1 cellular context compared by ENCODE assay signal in the genomic region with DNA sequence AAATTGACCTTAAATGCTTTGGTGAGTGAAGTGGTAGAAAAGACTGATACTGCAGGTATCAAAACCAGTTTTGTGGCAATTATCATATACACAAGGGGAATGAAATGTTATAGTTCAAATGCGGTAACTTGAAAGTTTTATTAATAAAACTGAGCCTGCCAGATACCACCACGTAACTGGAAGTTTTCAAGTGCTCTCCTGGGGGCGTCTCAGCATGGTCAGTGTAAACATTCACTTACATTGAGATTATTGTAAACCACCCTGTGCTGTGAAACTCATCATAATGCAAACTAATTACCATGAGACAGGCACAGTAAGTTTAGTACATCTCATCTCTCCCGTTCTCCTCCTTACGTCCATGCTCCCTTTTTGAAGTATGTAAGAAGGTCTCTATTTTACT.
TF ChIP-seq lines count a peak whose summit lies in the region.

No MANE protein-coding gene starts in this region.

TF ChIP-seq in GM23338, 12 proteins besides CTCF, POLR2A, EP300 and RAD21 (continued from another document):
- TF ChIP-seq, protein P1, sequence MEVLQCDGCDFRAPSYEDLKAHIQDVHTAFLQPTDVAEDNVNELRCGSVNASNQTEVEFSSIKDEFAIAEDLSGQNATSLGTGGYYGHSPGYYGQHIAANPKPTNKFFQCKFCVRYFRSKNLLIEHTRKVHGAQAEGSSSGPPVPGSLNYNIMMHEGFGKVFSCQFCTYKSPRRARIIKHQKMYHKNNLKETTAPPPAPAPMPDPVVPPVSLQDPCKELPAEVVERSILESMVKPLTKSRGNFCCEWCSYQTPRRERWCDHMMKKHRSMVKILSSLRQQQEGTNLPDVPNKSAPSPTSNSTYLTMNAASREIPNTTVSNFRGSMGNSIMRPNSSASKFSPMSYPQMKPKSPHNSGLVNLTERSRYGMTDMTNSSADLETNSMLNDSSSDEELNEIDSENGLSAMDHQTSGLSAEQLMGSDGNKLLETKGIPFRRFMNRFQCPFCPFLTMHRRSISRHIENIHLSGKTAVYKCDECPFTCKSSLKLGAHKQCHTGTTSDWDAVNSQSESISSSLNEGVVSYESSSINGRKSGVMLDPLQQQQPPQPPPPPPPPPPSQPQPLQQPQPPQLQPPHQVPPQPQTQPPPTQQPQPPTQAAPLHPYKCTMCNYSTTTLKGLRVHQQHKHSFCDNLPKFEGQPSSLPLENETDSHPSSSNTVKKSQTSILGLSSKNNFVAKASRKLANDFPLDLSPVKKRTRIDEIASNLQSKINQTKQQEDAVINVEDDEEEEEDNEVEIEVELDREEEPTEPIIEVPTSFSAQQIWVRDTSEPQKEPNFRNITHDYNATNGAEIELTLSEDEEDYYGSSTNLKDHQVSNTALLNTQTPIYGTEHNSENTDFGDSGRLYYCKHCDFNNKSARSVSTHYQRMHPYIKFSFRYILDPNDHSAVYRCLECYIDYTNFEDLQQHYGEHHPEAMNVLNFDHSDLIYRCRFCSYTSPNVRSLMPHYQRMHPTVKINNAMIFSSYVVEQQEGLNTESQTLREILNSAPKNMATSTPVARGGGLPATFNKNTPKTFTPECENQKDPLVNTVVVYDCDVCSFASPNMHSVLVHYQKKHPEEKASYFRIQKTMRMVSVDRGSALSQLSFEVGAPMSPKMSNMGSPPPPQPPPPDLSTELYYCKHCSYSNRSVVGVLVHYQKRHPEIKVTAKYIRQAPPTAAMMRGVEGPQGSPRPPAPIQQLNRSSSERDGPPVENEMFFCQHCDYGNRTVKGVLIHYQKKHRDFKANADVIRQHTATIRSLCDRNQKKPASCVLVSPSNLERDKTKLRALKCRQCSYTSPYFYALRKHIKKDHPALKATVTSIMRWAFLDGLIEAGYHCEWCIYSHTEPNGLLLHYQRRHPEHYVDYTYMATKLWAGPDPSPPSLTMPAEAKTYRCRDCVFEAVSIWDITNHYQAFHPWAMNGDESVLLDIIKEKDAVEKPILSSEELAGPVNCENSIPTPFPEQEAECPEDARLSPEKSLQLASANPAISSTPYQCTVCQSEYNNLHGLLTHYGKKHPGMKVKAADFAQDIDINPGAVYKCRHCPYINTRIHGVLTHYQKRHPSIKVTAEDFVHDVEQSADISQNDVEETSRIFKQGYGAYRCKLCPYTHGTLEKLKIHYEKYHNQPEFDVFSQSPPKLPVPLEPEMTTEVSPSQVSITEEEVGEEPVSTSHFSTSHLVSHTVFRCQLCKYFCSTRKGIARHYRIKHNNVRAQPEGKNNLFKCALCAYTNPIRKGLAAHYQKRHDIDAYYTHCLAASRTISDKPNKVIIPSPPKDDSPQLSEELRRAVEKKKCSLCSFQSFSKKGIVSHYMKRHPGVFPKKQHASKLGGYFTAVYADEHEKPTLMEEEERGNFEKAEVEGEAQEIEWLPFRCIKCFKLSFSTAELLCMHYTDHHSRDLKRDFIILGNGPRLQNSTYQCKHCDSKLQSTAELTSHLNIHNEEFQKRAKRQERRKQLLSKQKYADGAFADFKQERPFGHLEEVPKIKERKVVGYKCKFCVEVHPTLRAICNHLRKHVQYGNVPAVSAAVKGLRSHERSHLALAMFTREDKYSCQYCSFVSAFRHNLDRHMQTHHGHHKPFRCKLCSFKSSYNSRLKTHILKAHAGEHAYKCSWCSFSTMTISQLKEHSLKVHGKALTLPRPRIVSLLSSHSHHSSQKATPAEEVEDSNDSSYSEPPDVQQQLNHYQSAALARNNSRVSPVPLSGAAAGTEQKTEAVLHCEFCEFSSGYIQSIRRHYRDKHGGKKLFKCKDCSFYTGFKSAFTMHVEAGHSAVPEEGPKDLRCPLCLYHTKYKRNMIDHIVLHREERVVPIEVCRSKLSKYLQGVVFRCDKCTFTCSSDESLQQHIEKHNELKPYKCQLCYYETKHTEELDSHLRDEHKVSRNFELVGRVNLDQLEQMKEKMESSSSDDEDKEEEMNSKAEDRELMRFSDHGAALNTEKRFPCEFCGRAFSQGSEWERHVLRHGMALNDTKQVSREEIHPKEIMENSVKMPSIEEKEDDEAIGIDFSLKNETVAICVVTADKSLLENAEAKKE (CRISPR knock-in tag; IDR thresholded peaks at IDR 0.05): no peak
- no peak for TF ChIP-seq NANOG (IDR thresholded peaks at IDR 0.05; ENCODE audit: borderline replicate concordance)
- TF ChIP-seq, protein P2, sequence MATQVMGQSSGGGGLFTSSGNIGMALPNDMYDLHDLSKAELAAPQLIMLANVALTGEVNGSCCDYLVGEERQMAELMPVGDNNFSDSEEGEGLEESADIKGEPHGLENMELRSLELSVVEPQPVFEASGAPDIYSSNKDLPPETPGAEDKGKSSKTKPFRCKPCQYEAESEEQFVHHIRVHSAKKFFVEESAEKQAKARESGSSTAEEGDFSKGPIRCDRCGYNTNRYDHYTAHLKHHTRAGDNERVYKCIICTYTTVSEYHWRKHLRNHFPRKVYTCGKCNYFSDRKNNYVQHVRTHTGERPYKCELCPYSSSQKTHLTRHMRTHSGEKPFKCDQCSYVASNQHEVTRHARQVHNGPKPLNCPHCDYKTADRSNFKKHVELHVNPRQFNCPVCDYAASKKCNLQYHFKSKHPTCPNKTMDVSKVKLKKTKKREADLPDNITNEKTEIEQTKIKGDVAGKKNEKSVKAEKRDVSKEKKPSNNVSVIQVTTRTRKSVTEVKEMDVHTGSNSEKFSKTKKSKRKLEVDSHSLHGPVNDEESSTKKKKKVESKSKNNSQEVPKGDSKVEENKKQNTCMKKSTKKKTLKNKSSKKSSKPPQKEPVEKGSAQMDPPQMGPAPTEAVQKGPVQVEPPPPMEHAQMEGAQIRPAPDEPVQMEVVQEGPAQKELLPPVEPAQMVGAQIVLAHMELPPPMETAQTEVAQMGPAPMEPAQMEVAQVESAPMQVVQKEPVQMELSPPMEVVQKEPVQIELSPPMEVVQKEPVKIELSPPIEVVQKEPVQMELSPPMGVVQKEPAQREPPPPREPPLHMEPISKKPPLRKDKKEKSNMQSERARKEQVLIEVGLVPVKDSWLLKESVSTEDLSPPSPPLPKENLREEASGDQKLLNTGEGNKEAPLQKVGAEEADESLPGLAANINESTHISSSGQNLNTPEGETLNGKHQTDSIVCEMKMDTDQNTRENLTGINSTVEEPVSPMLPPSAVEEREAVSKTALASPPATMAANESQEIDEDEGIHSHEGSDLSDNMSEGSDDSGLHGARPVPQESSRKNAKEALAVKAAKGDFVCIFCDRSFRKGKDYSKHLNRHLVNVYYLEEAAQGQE (IDR thresholded peaks at IDR 0.05; ENCODE audit: unreplicated experiment): no peak
- TF ChIP-seq, protein P3, sequence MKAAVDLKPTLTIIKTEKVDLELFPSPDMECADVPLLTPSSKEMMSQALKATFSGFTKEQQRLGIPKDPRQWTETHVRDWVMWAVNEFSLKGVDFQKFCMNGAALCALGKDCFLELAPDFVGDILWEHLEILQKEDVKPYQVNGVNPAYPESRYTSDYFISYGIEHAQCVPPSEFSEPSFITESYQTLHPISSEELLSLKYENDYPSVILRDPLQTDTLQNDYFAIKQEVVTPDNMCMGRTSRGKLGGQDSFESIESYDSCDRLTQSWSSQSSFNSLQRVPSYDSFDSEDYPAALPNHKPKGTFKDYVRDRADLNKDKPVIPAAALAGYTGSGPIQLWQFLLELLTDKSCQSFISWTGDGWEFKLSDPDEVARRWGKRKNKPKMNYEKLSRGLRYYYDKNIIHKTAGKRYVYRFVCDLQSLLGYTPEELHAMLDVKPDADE (IDR thresholded peaks at IDR 0.05): no peak
